8 cellular contexts compared by ENCODE assay signal in genomic region chr2:60551241-60552095, GRCh38. TPM values are rescaled to one million over a fixed set of nuclear protein-coding genes. Genes with fewer than 3 reads are reported as not detected.
A peak's percentile ranks its signal among the peaks of the same experiment; 100 is the strongest.
DNase-seq lines count a peak whose midpoint lies in the region; ATAC-seq and TF ChIP-seq lines count a peak whose summit lies in the region.

No MANE protein-coding gene starts in this region.

- no peak for ATAC-seq in HG03432 (IDR thresholded peaks at IDR 0.05; ENCODE audit: unreplicated experiment)
- ATAC-seq in HG03354 (IDR thresholded peaks at IDR 0.05; ENCODE audit: poor library complexity, severe bottlenecking, unreplicated experiment) = no peak
- no peak for ATAC-seq in GM21381 (IDR thresholded peaks at IDR 0.05; ENCODE audit: unreplicated experiment)

- DNase-seq in HAP-1 (ENCODE audit: low spot score in 2 of 2) = peak; percentile 37 to 64
- DNase-seq in T1000 (lab: John Stamatoyannopoulos, UW) = peak; percentile 11
- no peak for DNase-seq in esophagus squamous epithelium (lab: John Stamatoyannopoulos, UW)

- TF ChIP-seq POLR2A in esophagus squamous epithelium (IDR thresholded peaks at IDR 0.05) = peak in 1 of 4 donors; percentile 4

- H3K4me3 ChIP-seq in BLaER1 treated with 17β-estradiol and CSF1 and Interleukin-3, amounts not matched to agents 10 nM and 100 nM = peak overlapping the region; percentile 72 to 95 (median 88)
- peak overlapping the region; percentile 63 for H3K4me3 ChIP-seq in HAP-1
- H3K4me3 ChIP-seq in esophagus squamous epithelium = peak overlapping the region; percentile 57 to 78 (median 73)
- H3K4me3 ChIP-seq in neutrophil (ENCODE audit: low read depth in 1 of 2, low read length in 1 of 2) = peak overlapping the region; percentile 82

- no peaks in the 10 kb centered on the region for H3K9me3 ChIP-seq in BLaER1 treated with 17β-estradiol and CSF1 and Interleukin-3, amounts not matched to agents 10 nM and 100 nM (replicated peaks in 1 of 11)
- no peaks in the 10 kb centered on the region for H3K9me3 ChIP-seq in HAP-1
- H3K9me3 ChIP-seq in esophagus squamous epithelium = no peaks in the 10 kb centered on the region
- no peaks in the 10 kb centered on the region for H3K9me3 ChIP-seq in neutrophil

- H3K4me1 ChIP-seq in BLaER1 treated with 17β-estradiol and CSF1 and Interleukin-3, amounts not matched to agents 10 nM and 100 nM = peaks cover 25 to 33% (median 29%) of the 10 kb centered on the region in 10 experiments
- peaks cover 26% of the 10 kb centered on the region for H3K4me1 ChIP-seq in HAP-1
- peaks cover 21 to 97% (median 37%) of the 10 kb centered on the region in 3 donors for H3K4me1 ChIP-seq in esophagus squamous epithelium
- peaks cover 38 to 48% of the 10 kb centered on the region in 2 experiments for H3K4me1 ChIP-seq in neutrophil (ENCODE audit: control insufficient read depth in 1 of 2, insufficient read depth in 1 of 2, low read depth in 1 of 2, low read length in 1 of 2)

- peak overlapping the region; percentile 83 to 98 (median 95) for H3K4me2 ChIP-seq in BLaER1 treated with 17β-estradiol and CSF1 and Interleukin-3, amounts not matched to agents 10 nM and 100 nM

- WGBS in esophagus squamous epithelium, 2 donors = 2 to 4% methylated on average over 13 to 31 of the region's 63 CpGs

- no peak for TF ChIP-seq CTCF in esophagus squamous epithelium (IDR thresholded peaks at IDR 0.05)
- TF ChIP-seq CTCF in neutrophil (IDR thresholded peaks at IDR 0.05) = no peak

- H3K27ac ChIP-seq in BLaER1 treated with 17β-estradiol and CSF1 and Interleukin-3, amounts not matched to agents 10 nM and 100 nM = peak overlapping the region in 10 of 11 experiments; percentile 51 to 98 (median 93); a peak in 19 of 22 replicates
- H3K27ac ChIP-seq in esophagus squamous epithelium = peak overlapping the region; percentile 81 to 91 (median 90)
- peak overlapping the region; percentile 12 for H3K27ac ChIP-seq in neutrophil

- H4K20me1 ChIP-seq in BLaER1 treated with 17β-estradiol and CSF1 and Interleukin-3, amounts not matched to agents 10 nM and 100 nM = peaks cover 0 to 16% (median 0%) of the 10 kb centered on the region in 11 experiments; a peak in 6 of 22 replicates

- peak overlapping the region; percentile 78 to 99 (median 96) for H3K9ac ChIP-seq in BLaER1 treated with 17β-estradiol and CSF1 and Interleukin-3, amounts not matched to agents 10 nM and 100 nM

- in situ Hi-C loops in HAP-1 (cut with MboI; ENCODE audit: low sequenced_read_pairs) = loop anchor here (25.0 kb wide), 1 partner anchor 1264 kb away; no protein-coding TSS in a partner anchor

- no peaks in the 10 kb centered on the region for H3K27me3 ChIP-seq in BLaER1 treated with 17β-estradiol and CSF1 and Interleukin-3, amounts not matched to agents 10 nM and 100 nM
- H3K27me3 ChIP-seq in HAP-1 (ENCODE audit: low read depth) (no peaks in the 10 kb centered on the region), esophagus squamous epithelium (peaks cover 0 to 98% (median 6%) of the 10 kb centered on the region in 4 donors), neutrophil (peaks cover 25% of the 10 kb centered on the region)

- H3K36me3 ChIP-seq in BLaER1 treated with 17β-estradiol and CSF1 and Interleukin-3, amounts not matched to agents 10 nM and 100 nM = peaks cover 0 to under 1% (median 0%) of the 10 kb centered on the region in 11 experiments; a peak in 2 of 22 replicates
- H3K36me3 ChIP-seq in HAP-1 (replicated peaks) (no peaks in the 10 kb centered on the region), esophagus squamous epithelium (no peaks in the 10 kb centered on the region), neutrophil (no peaks in the 10 kb centered on the region)

- intact Hi-C loops in esophagus squamous epithelium (cut with DNase I) = no loop called here

RNA-seq across cellular contexts. Expression of gene BCL11A, which starts 2.0 kb away (rescaled TPM):
- total RNA-seq in esophagus squamous epithelium = 10 to 100 TPM; 23.9 to 46.2 (median 33.8) TPM

Comparison
In these comparisons a context has a peak if more than half of its experiments do, and no peak if none do; other contexts are left out.
1. H3K27ac ChIP-seq: peak in every context shown above with its lines; median percentile 93 in BLaER1 treated with 17β-estradiol and CSF1 and Interleukin-3, amounts not matched to agents 10 nM and 100 nM; 90 in esophagus squamous epithelium; 12 in neutrophil.